Comparison of ENCODE assay signal across 27 cellular contexts in genomic region chr1:41217441-41217840, GRCh38.
"Had no signal": no experiment of that assay in that cellular context is flagged by ENCODE, and none has a peak within 500 bp of the region (broad histone marks: within the 10 kb centered on the region; RNA-seq: fewer than 3 reads in every experiment).

No MANE protein-coding gene starts in this region.

- H3K27me3 ChIP-seq: brain microvascular endothelial cell, colonic mucosa, heart left ventricle had no signal

- DNase-seq: activated CD4-positive, alpha-beta memory T cell treated with anti-CD3 and anti-CD28 coated beads, Interleukin-2, amount 10 ng/mL, durations not matched to agents 7 days and 5 days; activated CD4-positive, alpha-beta T cell treated with anti-CD3 and anti-CD28 coated beads for 1 hour; activated CD4-positive, alpha-beta T cell treated with anti-CD3 and anti-CD28 coated beads for 4 hours; activated CD4-positive, alpha-beta T cell treated with anti-CD3 and anti-CD28 coated beads, Interleukin-2, amount 10 ng/mL, durations not matched to agents 7 days and 5 days; activated CD4-positive, alpha-beta T cell treated with anti-CD3 and anti-CD28 coated beads, Interleukin-2, amount 50 U/mL, for 4 hours; activated CD8-positive, alpha-beta memory T cell treated with anti-CD3 and anti-CD28 coated beads, Interleukin-2, amount 50 U/mL, for 48 hours; activated gamma-delta T cell; activated naive CD4-positive, alpha-beta T cell; activated naive CD4-positive, alpha-beta T cell treated with anti-CD3 and anti-CD28 coated beads, Interleukin-2, amount 10 ng/mL, durations not matched to agents 7 days and 5 days; activated naive CD8-positive, alpha-beta T cell treated with anti-CD3 and anti-CD28 coated beads, Interleukin-2, amount 10 ng/mL, durations not matched to agents 7 days and 5 days; activated T-cell treated with anti-CD3 and anti-CD28 coated beads for 4 hours; activated T-cell treated with anti-CD3 and anti-CD28 coated beads, Interleukin-2, amount 50 U/mL, for 24 hours; activated T-cell treated with anti-CD3 and anti-CD28 coated beads, Interleukin-2, amount 50 U/mL, for 72 hours; amniotic stem cell; anterior cingulate cortex; brain microvascular endothelial cell; central memory CD4-positive, alpha-beta T cell; cerebellar nuclear complex; colonic mucosa; effector CD8-positive, alpha-beta T cell; foreskin fibroblast; glutamatergic neuron; heart left ventricle; T-helper 2 cell had no signal

- H3K36me3 ChIP-seq: brain microvascular endothelial cell, colonic mucosa had no signal

- H3K4me3 ChIP-seq: colonic mucosa, heart left ventricle had no signal

- H3K27ac ChIP-seq: brain microvascular endothelial cell, colonic mucosa, heart left ventricle had no signal

- ATAC-seq: activated naive CD4-positive, alpha-beta T cell treated with anti-CD3 and anti-CD28 coated beads, Interleukin-2, amount 50 U/mL, for 72 hours; activated T-cell treated with anti-CD3 and anti-CD28 coated beads, Interleukin-2, amount 50 U/mL, for 72 hours; esophagus mucosa; WTC11 had no signal

- H3K4me1 ChIP-seq: colonic mucosa had no signal

- H3K9me3 ChIP-seq: colonic mucosa had no signal
